In the genomic region with DNA sequence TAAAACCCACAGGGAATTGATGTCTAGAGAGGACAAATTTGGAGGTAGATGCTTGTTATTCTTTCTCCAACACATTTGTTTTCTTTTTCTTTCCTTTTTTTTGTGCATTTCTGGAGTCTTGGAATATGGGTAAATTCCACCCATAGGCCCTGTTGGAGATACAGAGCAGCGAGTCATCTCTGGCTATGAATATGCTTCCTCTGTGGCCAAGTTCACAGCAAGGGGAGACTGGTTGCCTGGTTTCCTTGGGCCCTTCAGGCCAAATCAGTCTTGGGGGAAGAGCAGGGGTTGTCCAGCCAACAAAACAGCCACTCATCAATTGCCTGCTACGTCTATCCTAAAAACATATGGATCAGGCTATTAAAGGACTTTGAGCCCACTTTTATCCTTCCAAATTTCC, we compare ENCODE assay signal across 1 cellular context.
TF ChIP-seq lines count a peak whose summit lies in the region.

No MANE protein-coding gene starts in this region.

TF ChIP-seq in HepG2, 621 proteins besides CTCF, POLR2A, EP300 and RAD21 (continued from another document):
- TF ChIP-seq CBX2 (IDR thresholded peaks at IDR 0.05; ENCODE audit: low read depth, low read length) (no peak), CBX2 (CRISPR knock-in tag; IDR thresholded peaks at IDR 0.05; ENCODE audit: low read depth) (no peak), RBM22 (optimal IDR thresholded peaks at IDR 0.05; ENCODE audit: low read length) (no peak), ZNF557 (CRISPR knock-in tag; IDR thresholded peaks at IDR 0.05) (no peak), NR3C1 (CRISPR knock-in tag; IDR thresholded peaks at IDR 0.05) (no peak), JUN (CRISPR knock-in tag; IDR thresholded peaks at IDR 0.05) (no peak), ZNF660 (CRISPR knock-in tag; IDR thresholded peaks at IDR 0.05; ENCODE audit: borderline replicate concordance, low read depth) (no peak), ZNF589 (CRISPR knock-in tag; conservative IDR thresholded peaks at IDR 0.05) (no peak), PRPF4 (IDR thresholded peaks at IDR 0.05; ENCODE audit: low read depth, low read length, poor library complexity, severe bottlenecking) (no peak), MTA3 (CRISPR knock-in tag; IDR thresholded peaks at IDR 0.05) (no peak), ZNF530 (CRISPR knock-in tag; IDR thresholded peaks at IDR 0.05; ENCODE audit: low read depth) (no peak)
- TF ChIP-seq, protein P1, sequence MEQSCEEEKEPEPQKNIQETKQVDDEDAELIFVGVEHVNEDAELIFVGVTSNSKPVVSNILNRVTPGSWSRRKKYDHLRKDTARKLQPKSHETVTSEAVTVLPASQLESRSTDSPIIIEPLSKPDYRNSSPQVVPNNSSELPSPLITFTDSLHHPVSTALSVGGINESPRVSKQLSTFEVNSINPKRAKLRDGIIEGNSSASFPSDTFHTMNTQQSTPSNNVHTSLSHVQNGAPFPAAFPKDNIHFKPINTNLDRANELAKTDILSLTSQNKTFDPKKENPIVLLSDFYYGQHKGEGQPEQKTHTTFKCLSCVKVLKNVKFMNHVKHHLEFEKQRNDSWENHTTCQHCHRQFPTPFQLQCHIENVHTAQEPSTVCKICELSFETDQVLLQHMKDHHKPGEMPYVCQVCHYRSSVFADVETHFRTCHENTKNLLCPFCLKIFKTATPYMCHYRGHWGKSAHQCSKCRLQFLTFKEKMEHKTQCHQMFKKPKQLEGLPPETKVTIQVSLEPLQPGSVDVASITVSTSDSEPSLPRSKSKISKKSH (CRISPR knock-in tag; IDR thresholded peaks at IDR 0.05; ENCODE audit: borderline replicate concordance): no peak
